In genomic region chrX:110317079-110317819, GRCh38 we compare ENCODE assay signal across 9 cellular contexts. TPM values are rescaled to one million over a fixed set of nuclear protein-coding genes. Genes with fewer than 3 reads are reported as not detected.
A peak's percentile ranks its signal among the peaks of the same experiment; 100 is the strongest.
DNase-seq lines count a peak whose midpoint lies in the region; ATAC-seq and TF ChIP-seq lines count a peak whose summit lies in the region.
"Had no signal": no experiment of that assay in that cellular context is flagged by ENCODE, and none has a peak within 500 bp of the region (broad histone marks: within the 10 kb centered on the region; RNA-seq: fewer than 3 reads in every experiment).

No MANE protein-coding gene starts in this region.

- H3K27ac Mint-ChIP-seq in osteocyte (ENCODE audit: unreplicated experiment) = peak overlapping the region; percentile 93

- H3K27me3 Mint-ChIP-seq in osteocyte (ENCODE audit: unreplicated experiment) = peaks cover 27% of the 10 kb centered on the region

- TF ChIP-seq CTCF in GM12875 (IDR thresholded peaks at IDR 0.05; ENCODE audit: borderline replicate concordance, insufficient read depth, low read depth, low read length) = no peak
- no peak for TF ChIP-seq CTCF in HEK293 (tag by site-specific recombination; IDR thresholded peaks at IDR 0.05)
- no peak for TF ChIP-seq CTCF in osteocyte (IDR thresholded peaks at IDR 0.05)

- no peaks in the 10 kb centered on the region for H3K9me3 Mint-ChIP-seq in osteocyte (ENCODE audit: unreplicated experiment)

- CTCF ChIA-PET in HEK293 (lab: Yijun Ruan, JAX) = interaction anchor here (0.6 to 1.1 kb wide), 2 partner anchors 92 to 161 kb away, joined by 3 to 4 read pairs; no protein-coding TSS in a partner anchor

- H3K9me3 ChIP-seq in HEK293 (ENCODE audit: control insufficient read depth, insufficient read depth, low read depth, low read length) = no peaks in the 10 kb centered on the region

- no peaks in the 10 kb centered on the region for H3K36me3 Mint-ChIP-seq in osteocyte (ENCODE audit: unreplicated experiment)

- H3K27ac ChIP-seq in HEK293 (ENCODE audit: extremely low read depth, low read depth, low read length) = peak overlapping the region; percentile 89; the same call in 1 of the 2 replicates

- ATAC-seq in GM18519 (IDR thresholded peaks at IDR 0.05; ENCODE audit: low FRiP score, unreplicated experiment) = no peak

- H3K4me3 Mint-ChIP-seq in osteocyte (ENCODE audit: unreplicated experiment) = peak overlapping the region; percentile 99

- peaks cover 12% of the 10 kb centered on the region for H3K4me1 ChIP-seq in HEK293 (ENCODE audit: control insufficient read depth, insufficient read depth, low read length)

- H3K4me1 Mint-ChIP-seq in osteocyte (ENCODE audit: unreplicated experiment) = peaks cover 24% of the 10 kb centered on the region

- H3K4me3 ChIP-seq in GM12875 (ENCODE audit: low read depth, low read length) (peak overlapping the region; percentile 87), HEK293 (ENCODE audit: low read depth, low read length) (peak overlapping the region; percentile 90)

- POLR2A ChIA-PET in HEK293 (lab: Yijun Ruan, JAX) = interaction anchor here (0.7 to 1.3 kb wide), 6 partner anchors 73 to 230 kb away, joined by 3 to 5 read pairs (median 4); no protein-coding TSS in a partner anchor

- no peaks in the 10 kb centered on the region for H3K36me3 ChIP-seq in HEK293 (ENCODE audit: control insufficient read depth in 2 of 2, insufficient read depth in 1 of 2, low read length in 2 of 2)

- DNase-seq in NCI-H526 treated with DMSO at 0.1 percent for 48 hours (lab: John Stamatoyannopoulos, UW) = peak; percentile 23
- DNase-seq in activated gamma-delta T cell (lab: John Stamatoyannopoulos, UW) = peak; percentile 12
- peak; percentile 16 for DNase-seq in globus pallidus (ENCODE audit: low spot score)
- DNase-seq in osteocyte (ENCODE audit: extremely low spot score, unreplicated experiment) = peak; percentile 85
- no peak for DNase-seq in middle frontal gyrus (ENCODE audit: extremely low spot score, low spot score)

TF ChIP-seq in HEK293, 187 proteins besides CTCF, POLR2A, EP300 and RAD21 (continues in another document):
- peak; percentile 76; the same call in 1 of the 2 replicates for TF ChIP-seq ZXDB (tag by site-specific recombination; IDR thresholded peaks at IDR 0.05)
- TF ChIP-seq, protein P1, sequence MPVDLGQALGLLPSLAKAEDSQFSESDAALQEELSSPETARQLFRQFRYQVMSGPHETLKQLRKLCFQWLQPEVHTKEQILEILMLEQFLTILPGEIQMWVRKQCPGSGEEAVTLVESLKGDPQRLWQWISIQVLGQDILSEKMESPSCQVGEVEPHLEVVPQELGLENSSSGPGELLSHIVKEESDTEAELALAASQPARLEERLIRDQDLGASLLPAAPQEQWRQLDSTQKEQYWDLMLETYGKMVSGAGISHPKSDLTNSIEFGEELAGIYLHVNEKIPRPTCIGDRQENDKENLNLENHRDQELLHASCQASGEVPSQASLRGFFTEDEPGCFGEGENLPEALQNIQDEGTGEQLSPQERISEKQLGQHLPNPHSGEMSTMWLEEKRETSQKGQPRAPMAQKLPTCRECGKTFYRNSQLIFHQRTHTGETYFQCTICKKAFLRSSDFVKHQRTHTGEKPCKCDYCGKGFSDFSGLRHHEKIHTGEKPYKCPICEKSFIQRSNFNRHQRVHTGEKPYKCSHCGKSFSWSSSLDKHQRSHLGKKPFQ (tag by site-specific recombination; IDR thresholded peaks at IDR 0.05) = no peak
- no peak for TF ChIP-seq KLF8 (tag by site-specific recombination; IDR thresholded peaks at IDR 0.05)
- TF ChIP-seq ZNF221 (tag by site-specific recombination; IDR thresholded peaks at IDR 0.05; ENCODE audit: borderline replicate concordance) = no peak
- TF ChIP-seq, protein P2, sequence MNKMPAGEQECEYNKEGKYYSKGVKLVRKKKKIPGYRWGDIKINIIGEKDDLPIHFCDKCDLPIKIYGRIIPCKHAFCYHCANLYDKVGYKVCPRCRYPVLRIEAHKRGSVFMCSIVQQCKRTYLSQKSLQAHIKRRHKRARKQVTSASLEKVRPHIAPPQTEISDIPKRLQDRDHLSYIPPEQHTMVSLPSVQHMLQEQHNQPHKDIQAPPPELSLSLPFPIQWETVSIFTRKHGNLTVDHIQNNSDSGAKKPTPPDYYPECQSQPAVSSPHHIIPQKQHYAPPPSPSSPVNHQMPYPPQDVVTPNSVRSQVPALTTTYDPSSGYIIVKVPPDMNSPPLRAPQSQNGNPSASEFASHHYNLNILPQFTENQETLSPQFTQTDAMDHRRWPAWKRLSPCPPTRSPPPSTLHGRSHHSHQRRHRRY (tag by site-specific recombination; IDR thresholded peaks at IDR 0.05) = no peak
- no peak for TF ChIP-seq ZNF248 (tag by site-specific recombination; IDR thresholded peaks at IDR 0.05)
- TF ChIP-seq ZNF530 (tag by site-specific recombination; IDR thresholded peaks at IDR 0.05; ENCODE audit: low read depth) = no peak
- peak; percentile 79 for TF ChIP-seq ZNF513 (tag by site-specific recombination; IDR thresholded peaks at IDR 0.05)
- no peak for TF ChIP-seq ZNF626 (tag by site-specific recombination; IDR thresholded peaks at IDR 0.05)
- no peak for TF ChIP-seq PBX3 (CRISPR knock-in tag; IDR thresholded peaks at IDR 0.05)
- no peak for TF ChIP-seq YY2 (tag by site-specific recombination; IDR thresholded peaks at IDR 0.05)
- no peak for TF ChIP-seq MEIS1 (CRISPR knock-in tag; IDR thresholded peaks at IDR 0.05; ENCODE audit: borderline replicate concordance)
- TF ChIP-seq ZNF48 (tag by site-specific recombination; IDR thresholded peaks at IDR 0.05) = no peak
- peak; percentile 24; the same call in 1 of the 2 replicates for TF ChIP-seq ZBTB11 (tag by site-specific recombination; conservative IDR thresholded peaks at IDR 0.05; ENCODE audit: low read depth)
- 0 out of 2 replicates have a peak, but pooled peaks have one; percentile 11 for TF ChIP-seq PATZ1 (tag by site-specific recombination; IDR thresholded peaks at IDR 0.05)
- no peak for TF ChIP-seq FEZF1 (tag by site-specific recombination; IDR thresholded peaks at IDR 0.05)
- no peak for TF ChIP-seq ZNF529 (tag by site-specific recombination; IDR thresholded peaks at IDR 0.05; ENCODE audit: insufficient replicate concordance)
- TF ChIP-seq ZNF585B (tag by site-specific recombination; IDR thresholded peaks at IDR 0.05) = no peak
- no peak for TF ChIP-seq EGR2 (tag by site-specific recombination; IDR thresholded peaks at IDR 0.05; ENCODE audit: low read depth)

RNA-seq across cellular contexts. Expression of gene AMMECR1, which starts 0.6 kb away (rescaled TPM):
- total RNA-seq in osteocyte = 10.1 and 10.9 TPM in 2 replicates

RNA-seq across cellular contexts. Expression of gene RTL9, which starts 41.4 kb away (rescaled TPM):
- 0.05 TPM in 1 of 2 replicates, not detected in the other for total RNA-seq in osteocyte
- total RNA-seq: glomerular endothelial cell had no signal
